2 cellular contexts compared by ENCODE assay signal in the genomic region with DNA sequence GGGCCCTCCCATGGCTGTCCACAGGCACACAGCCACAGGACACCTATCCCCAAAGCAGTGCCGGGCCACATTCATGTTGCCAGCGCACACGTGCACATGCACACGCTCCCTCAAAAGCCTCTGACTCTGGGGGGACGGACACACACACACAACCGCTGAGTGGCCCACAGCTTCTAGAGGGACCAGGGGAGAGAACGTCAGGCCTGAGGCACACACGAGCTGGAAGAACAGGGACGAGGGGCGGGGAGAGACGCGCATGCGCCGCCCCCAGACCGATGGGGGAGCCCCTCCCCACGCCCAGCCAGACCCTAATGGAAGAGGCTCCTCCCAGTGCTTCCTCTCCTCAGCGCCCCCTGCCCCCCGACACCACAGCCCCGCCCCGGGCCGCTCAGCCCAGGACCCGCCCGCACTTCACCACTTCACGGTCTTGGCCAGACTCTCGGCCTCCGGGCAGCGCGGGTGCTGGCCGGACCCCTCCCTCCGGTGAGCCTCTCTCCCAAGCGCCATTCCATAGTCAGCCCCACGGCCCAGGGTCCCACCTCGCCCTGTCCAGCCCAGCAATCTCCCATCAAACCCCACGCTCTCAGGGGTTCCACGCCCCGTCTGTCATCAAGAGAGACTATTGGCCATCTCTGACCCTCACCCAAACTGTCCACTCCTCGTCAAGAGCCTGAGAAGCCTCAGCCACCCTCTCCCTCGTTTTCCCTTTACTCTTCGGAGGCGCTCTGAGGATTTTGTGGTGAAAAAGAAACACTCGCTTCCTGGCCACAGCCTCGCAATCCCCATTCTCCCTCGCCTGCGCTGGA.
TF ChIP-seq lines count a peak whose summit lies in the region.

No MANE protein-coding gene starts in this region.

TF ChIP-seq in HEK293, 187 proteins besides CTCF, POLR2A, EP300 and RAD21:
- no peak for TF ChIP-seq ZNF239 (tag by site-specific recombination; IDR thresholded peaks at IDR 0.05)
- 0 out of 2 replicates have a peak, but pooled peaks have one; percentile 32 for TF ChIP-seq KLF1 (tag by site-specific recombination; IDR thresholded peaks at IDR 0.05)
- TF ChIP-seq, protein P1, sequence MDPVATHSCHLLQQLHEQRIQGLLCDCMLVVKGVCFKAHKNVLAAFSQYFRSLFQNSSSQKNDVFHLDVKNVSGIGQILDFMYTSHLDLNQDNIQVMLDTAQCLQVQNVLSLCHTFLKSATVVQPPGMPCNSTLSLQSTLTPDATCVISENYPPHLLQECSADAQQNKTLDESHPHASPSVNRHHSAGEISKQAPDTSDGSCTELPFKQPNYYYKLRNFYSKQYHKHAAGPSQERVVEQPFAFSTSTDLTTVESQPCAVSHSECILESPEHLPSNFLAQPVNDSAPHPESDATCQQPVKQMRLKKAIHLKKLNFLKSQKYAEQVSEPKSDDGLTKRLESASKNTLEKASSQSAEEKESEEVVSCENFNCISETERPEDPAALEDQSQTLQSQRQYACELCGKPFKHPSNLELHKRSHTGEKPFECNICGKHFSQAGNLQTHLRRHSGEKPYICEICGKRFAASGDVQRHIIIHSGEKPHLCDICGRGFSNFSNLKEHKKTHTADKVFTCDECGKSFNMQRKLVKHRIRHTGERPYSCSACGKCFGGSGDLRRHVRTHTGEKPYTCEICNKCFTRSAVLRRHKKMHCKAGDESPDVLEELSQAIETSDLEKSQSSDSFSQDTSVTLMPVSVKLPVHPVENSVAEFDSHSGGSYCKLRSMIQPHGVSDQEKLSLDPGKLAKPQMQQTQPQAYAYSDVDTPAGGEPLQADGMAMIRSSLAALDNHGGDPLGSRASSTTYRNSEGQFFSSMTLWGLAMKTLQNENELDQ (tag by site-specific recombination; IDR thresholded peaks at IDR 0.05; ENCODE audit: low read depth): no peak
- no peak for TF ChIP-seq ZNF423 (tag by site-specific recombination; IDR thresholded peaks at IDR 0.05)
- no peak for TF ChIP-seq ZNF121 (tag by site-specific recombination; IDR thresholded peaks at IDR 0.05)
- TF ChIP-seq, protein P2, sequence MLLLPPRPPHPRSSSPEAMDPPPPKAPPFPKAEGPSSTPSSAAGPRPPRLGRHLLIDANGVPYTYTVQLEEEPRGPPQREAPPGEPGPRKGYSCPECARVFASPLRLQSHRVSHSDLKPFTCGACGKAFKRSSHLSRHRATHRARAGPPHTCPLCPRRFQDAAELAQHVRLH (tag by site-specific recombination; IDR thresholded peaks at IDR 0.05): no peak
- TF ChIP-seq ZNF76 (tag by site-specific recombination; IDR thresholded peaks at IDR 0.05; ENCODE audit: borderline replicate concordance, low read depth): no peak

TF ChIP-seq in K562, 482 proteins besides CTCF, POLR2A, EP300 and RAD21:
- TF ChIP-seq, protein P3, sequence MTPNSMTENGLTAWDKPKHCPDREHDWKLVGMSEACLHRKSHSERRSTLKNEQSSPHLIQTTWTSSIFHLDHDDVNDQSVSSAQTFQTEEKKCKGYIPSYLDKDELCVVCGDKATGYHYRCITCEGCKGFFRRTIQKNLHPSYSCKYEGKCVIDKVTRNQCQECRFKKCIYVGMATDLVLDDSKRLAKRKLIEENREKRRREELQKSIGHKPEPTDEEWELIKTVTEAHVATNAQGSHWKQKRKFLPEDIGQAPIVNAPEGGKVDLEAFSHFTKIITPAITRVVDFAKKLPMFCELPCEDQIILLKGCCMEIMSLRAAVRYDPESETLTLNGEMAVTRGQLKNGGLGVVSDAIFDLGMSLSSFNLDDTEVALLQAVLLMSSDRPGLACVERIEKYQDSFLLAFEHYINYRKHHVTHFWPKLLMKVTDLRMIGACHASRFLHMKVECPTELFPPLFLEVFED (CRISPR knock-in tag; conservative IDR thresholded peaks at IDR 0.05): no peak
- TF ChIP-seq KLF1 (tag; IDR thresholded peaks at IDR 0.05) (no peak), CHCHD3 (CRISPR knock-in tag; IDR thresholded peaks at IDR 0.05) (no peak), CBX2 (IDR thresholded peaks at IDR 0.05; ENCODE audit: insufficient read depth, low read length, poor library complexity, severe bottlenecking) (no peak), HNRNPUL1 (IDR thresholded peaks at IDR 0.05; ENCODE audit: low read length) (no peak), ERF (CRISPR knock-in tag; IDR thresholded peaks at IDR 0.05) (no peak), ZNF24 (IDR thresholded peaks at IDR 0.05) (no peak), KAT2B (IDR thresholded peaks at IDR 0.05; ENCODE audit: low read depth, low read length) (no peak), IRF2 (CRISPR knock-in tag; IDR thresholded peaks at IDR 0.05) (no peak)
- TF ChIP-seq, protein P4, sequence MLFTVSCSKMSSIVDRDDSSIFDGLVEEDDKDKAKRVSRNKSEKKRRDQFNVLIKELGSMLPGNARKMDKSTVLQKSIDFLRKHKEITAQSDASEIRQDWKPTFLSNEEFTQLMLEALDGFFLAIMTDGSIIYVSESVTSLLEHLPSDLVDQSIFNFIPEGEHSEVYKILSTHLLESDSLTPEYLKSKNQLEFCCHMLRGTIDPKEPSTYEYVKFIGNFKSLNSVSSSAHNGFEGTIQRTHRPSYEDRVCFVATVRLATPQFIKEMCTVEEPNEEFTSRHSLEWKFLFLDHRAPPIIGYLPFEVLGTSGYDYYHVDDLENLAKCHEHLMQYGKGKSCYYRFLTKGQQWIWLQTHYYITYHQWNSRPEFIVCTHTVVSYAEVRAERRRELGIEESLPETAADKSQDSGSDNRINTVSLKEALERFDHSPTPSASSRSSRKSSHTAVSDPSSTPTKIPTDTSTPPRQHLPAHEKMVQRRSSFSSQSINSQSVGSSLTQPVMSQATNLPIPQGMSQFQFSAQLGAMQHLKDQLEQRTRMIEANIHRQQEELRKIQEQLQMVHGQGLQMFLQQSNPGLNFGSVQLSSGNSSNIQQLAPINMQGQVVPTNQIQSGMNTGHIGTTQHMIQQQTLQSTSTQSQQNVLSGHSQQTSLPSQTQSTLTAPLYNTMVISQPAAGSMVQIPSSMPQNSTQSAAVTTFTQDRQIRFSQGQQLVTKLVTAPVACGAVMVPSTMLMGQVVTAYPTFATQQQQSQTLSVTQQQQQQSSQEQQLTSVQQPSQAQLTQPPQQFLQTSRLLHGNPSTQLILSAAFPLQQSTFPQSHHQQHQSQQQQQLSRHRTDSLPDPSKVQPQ (CRISPR knock-in tag; IDR thresholded peaks at IDR 0.05; ENCODE audit: borderline replicate concordance): no peak
